ENCODE assay signal across 1 cellular context in genomic region chr1:85245456-85245855, GRCh38.
TF ChIP-seq lines count a peak whose summit lies in the region.

No MANE protein-coding gene starts in this region.

TF ChIP-seq in GM23338, 12 proteins besides CTCF, POLR2A, EP300 and RAD21:
- TF ChIP-seq EZH2phosphoT487 (IDR thresholded peaks at IDR 0.05; ENCODE audit: unreplicated experiment), result no peak
- TF ChIP-seq POLR2AphosphoS5 (IDR thresholded peaks at IDR 0.05; ENCODE audit: low read depth), result no peak
- no peak for TF ChIP-seq NANOG (IDR thresholded peaks at IDR 0.05; ENCODE audit: borderline replicate concordance)
- TF ChIP-seq STAT1 (IDR thresholded peaks at IDR 0.05; ENCODE audit: unreplicated experiment), result no peak
- TF ChIP-seq ZNF462 (CRISPR knock-in tag; IDR thresholded peaks at IDR 0.05), result no peak
- no peak for TF ChIP-seq ZNF331 (CRISPR knock-in tag; IDR thresholded peaks at IDR 0.05; ENCODE audit: low read depth)
- TF ChIP-seq EZH2 (IDR thresholded peaks at IDR 0.05; ENCODE audit: low read depth, unreplicated experiment), result no peak
- no peak for TF ChIP-seq JUNB (IDR thresholded peaks at IDR 0.05; ENCODE audit: unreplicated experiment)
- no peak for TF ChIP-seq ZNF114 (CRISPR knock-in tag; IDR thresholded peaks at IDR 0.05)
